14 cellular contexts compared by ENCODE assay signal in the genomic region with DNA sequence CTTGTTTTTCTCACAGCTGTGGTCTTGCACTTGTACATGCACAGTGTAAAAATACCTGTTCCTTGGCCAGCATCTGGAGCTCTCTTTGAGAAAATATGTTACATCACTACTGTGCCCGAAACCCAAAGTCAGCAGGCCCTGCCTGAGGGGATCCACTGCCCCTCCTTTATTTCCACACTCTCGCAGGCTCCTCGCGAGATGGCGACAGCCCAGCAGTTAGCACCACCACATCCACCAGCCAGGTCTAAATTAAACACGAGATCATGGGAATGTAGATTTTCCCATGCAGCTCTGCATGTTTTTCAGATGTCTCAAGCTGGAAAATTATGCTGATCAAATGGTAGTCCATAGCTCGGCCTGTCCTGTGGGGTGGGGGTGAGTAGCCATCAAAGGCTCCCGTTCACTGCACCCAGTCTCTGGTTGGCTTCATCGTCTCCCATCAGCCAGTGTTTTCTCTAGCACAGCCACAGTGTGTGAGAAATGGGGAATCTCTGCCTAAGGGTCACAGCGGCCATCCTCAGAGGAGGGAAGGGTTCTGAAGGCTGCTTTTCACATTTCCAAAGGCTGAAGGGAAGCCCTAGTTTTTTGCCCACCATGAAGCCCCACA. TPM values are rescaled to one million over a fixed set of nuclear protein-coding genes. Genes with fewer than 3 reads are reported as not detected.
DNase-seq lines count a peak whose midpoint lies in the region; TF ChIP-seq lines count a peak whose summit lies in the region.
"Had no signal": no experiment of that assay in that cellular context is flagged by ENCODE, and none has a peak within 500 bp of the region (broad histone marks: within the 10 kb centered on the region; RNA-seq: fewer than 3 reads in every experiment).

No MANE protein-coding gene starts in this region.

- peak overlapping the region; percentile 55; the same call in 1 of the 2 replicates for H3K4me2 ChIP-seq in OCI-LY7 (ENCODE audit: low read length)

- H3K4me3 Mint-ChIP-seq in endothelial cell (ENCODE audit: unreplicated experiment): peak overlapping the region; percentile 15
- no peak overlapping the region for H3K4me3 Mint-ChIP-seq in Calu3 (ENCODE audit: low read depth, unreplicated experiment)

- 53% methylated on average over 9 of the region's 10 CpGs for WGBS in suprapubic skin

- BruUV-seq in OCI-LY7 (replicated peaks; lab: Mats Ljungman, UMichigan) (no TSS peak), Calu3 (replicated peaks; lab: Mats Ljungman, UMichigan) (no TSS peak)

- H3K36me3 Mint-ChIP-seq in endothelial cell (ENCODE audit: low read depth, unreplicated experiment) (peaks cover 14% of the 10 kb centered on the region), Calu3 (ENCODE audit: insufficient read depth, unreplicated experiment) (peaks cover 5% of the 10 kb centered on the region)

- no peaks in the 10 kb centered on the region for H3K27me3 ChIP-seq in layer of hippocampus (ENCODE audit: control insufficient read depth, insufficient read depth, low read length)
- no peaks in the 10 kb centered on the region for H3K27me3 ChIP-seq in suprapubic skin

- H3K9me2 ChIP-seq in OCI-LY7 (ENCODE audit: insufficient read depth, low read length): no peaks in the 10 kb centered on the region

- TF ChIP-seq EP300 in suprapubic skin (IDR thresholded peaks at IDR 0.05): no peak

- H3K9me3 ChIP-seq in OCI-LY7 (ENCODE audit: low read length) (no peaks in the 10 kb centered on the region), suprapubic skin (no peaks in the 10 kb centered on the region)
- H3K9me3 ChIP-seq: BLaER1 treated with 17β-estradiol and CSF1 and Interleukin-3, amounts not matched to agents 10 nM and 100 nM had no signal

- peak; percentile 11 for DNase-seq in OCI-LY7 (ENCODE audit: low spot score)
- no peak for DNase-seq in endothelial cell (ENCODE audit: low spot score)
- DNase-seq in suprapubic skin (ENCODE audit: low spot score in 2 of 2): no peak
- no peak for DNase-seq in OCI-M2 (lab: John Stamatoyannopoulos, UW; ENCODE audit: unreplicated experiment)
- DNase-seq in Calu3: no peak
- DNase-seq: activated CD4-positive, alpha-beta T cell treated with anti-CD3 and anti-CD28 coated beads for 48 hours; activated gamma-delta T cell treated with Interleukin-2 at 50 U/mL for 16 hours; left colon; NCI-H1105; NCI-H774; stimulated activated CD4-positive, alpha-beta T cell treated with anti-CD3 and anti-CD28 coated beads, Interleukin-4, amount 100 ng/mL, for 1 hour had no signal

- peaks cover 6% of the 10 kb centered on the region; the same call in 1 of the 2 replicates for H3K79me2 ChIP-seq in OCI-LY7 (ENCODE audit: insufficient read depth, low read depth, low read length)

- H3K27ac ChIP-seq in OCI-LY7 (ENCODE audit: low read depth, low read length, poor library complexity, severe bottlenecking): no peak overlapping the region
- peak overlapping the region; percentile 69 for H3K27ac ChIP-seq in layer of hippocampus (ENCODE audit: low read depth, low read length)
- H3K27ac ChIP-seq in temporal lobe (ENCODE audit: low read depth, low read length): peak overlapping the region; percentile 89
- H3K27ac ChIP-seq in suprapubic skin: no peak overlapping the region
- H3K27ac ChIP-seq: BLaER1 treated with 17β-estradiol and CSF1 and Interleukin-3, amounts not matched to agents 10 nM and 100 nM had no signal

- H3K4me1 ChIP-seq in OCI-LY7 (ENCODE audit: insufficient read depth, low read length, poor library complexity, severe bottlenecking) (peaks cover 49% of the 10 kb centered on the region), suprapubic skin (peaks cover 60% of the 10 kb centered on the region)

- H3K9me3 Mint-ChIP-seq in endothelial cell (ENCODE audit: unreplicated experiment) (no peaks in the 10 kb centered on the region), Calu3 (ENCODE audit: low read depth, unreplicated experiment) (no peaks in the 10 kb centered on the region)

- intact Hi-C loops in OCI-LY7 (cut with micrococcal nuclease; ENCODE audit: unreplicated experiment) (loop anchor here (2.0 kb wide), 1 partner anchor 33 kb away; no protein-coding TSS in a partner anchor), Calu3 (cut with micrococcal nuclease; ENCODE audit: unreplicated experiment) (no loop called here)

- POLR2A ChIA-PET in OCI-LY7 (lab: Charles Lee): interaction anchor here (1.0 kb wide), 1 partner anchor 8 kb away, joined by 5 read pairs; no protein-coding TSS in a partner anchor

- no peak overlapping the region for H2AFZ ChIP-seq in OCI-LY7 (ENCODE audit: low read length)

- no peak for TF ChIP-seq CTCF in OCI-LY7 (conservative IDR thresholded peaks at IDR 0.05; ENCODE audit: low read length)
- no peak for TF ChIP-seq CTCF in endothelial cell (IDR thresholded peaks at IDR 0.05; ENCODE audit: unreplicated experiment)
- TF ChIP-seq CTCF in suprapubic skin (IDR thresholded peaks at IDR 0.05): no peak
- TF ChIP-seq CTCF in Calu3 (IDR thresholded peaks at IDR 0.05; ENCODE audit: unreplicated experiment): no peak

- H3K4me1 Mint-ChIP-seq in endothelial cell (ENCODE audit: unreplicated experiment): peaks cover 60% of the 10 kb centered on the region
- H3K4me1 Mint-ChIP-seq in Calu3 (ENCODE audit: low read depth, unreplicated experiment): peaks cover 10% of the 10 kb centered on the region

- TF ChIP-seq POLR2A in suprapubic skin (IDR thresholded peaks at IDR 0.05): no peak

- H3K27me3 Mint-ChIP-seq in endothelial cell (ENCODE audit: unreplicated experiment) (peaks cover 7% of the 10 kb centered on the region), Calu3 (ENCODE audit: unreplicated experiment) (no peaks in the 10 kb centered on the region)

- CTCF ChIA-PET in OCI-LY7 (lab: Charles Lee; ENCODE audit: unreplicated experiment) (no interaction called here), Calu3 (lab: Charles Lee) (no interaction called here)

- H3K36me3 ChIP-seq in OCI-LY7 (ENCODE audit: insufficient read depth, low read length) (no peaks in the 10 kb centered on the region), suprapubic skin (peaks cover 4% of the 10 kb centered on the region)
- H3K36me3 ChIP-seq: BLaER1 treated with 17β-estradiol and CSF1 and Interleukin-3, amounts not matched to agents 10 nM and 100 nM had no signal

- H3K27ac Mint-ChIP-seq in endothelial cell (ENCODE audit: unreplicated experiment) (no peak overlapping the region), Calu3 (ENCODE audit: unreplicated experiment) (no peak overlapping the region)

- H4K20me1 ChIP-seq in OCI-LY7 (ENCODE audit: insufficient read depth, low read length): no peaks in the 10 kb centered on the region

- H3K4me3 ChIP-seq in OCI-LY7 (ENCODE audit: low read depth, low read length, poor library complexity, severe bottlenecking) (no peak overlapping the region), suprapubic skin (no peak overlapping the region)
- H3K4me3 ChIP-seq: BLaER1 treated with 17β-estradiol and CSF1 and Interleukin-3, amounts not matched to agents 10 nM and 100 nM had no signal

RNA-seq across cellular contexts. Expression of a gene that starts 34.7 kb away (rescaled TPM):
- total RNA-seq in OCI-LY7 (2014; rRNA removed; shearing (Covaris generic)): 20.1 and 28.8 TPM in 2 replicates
- total RNA-seq in OCI-LY7 (2022) (20.4 and 25.0 TPM in 2 replicates), endothelial cell (ENCODE audit: unreplicated experiment) (74.5 TPM), temporal lobe (44.7 TPM), suprapubic skin (100 to 1,000 TPM in 3 of 4 donors, 10 to 100 TPM in 1; 95.9 to 276 (median 131) TPM), Calu3 (2022) (31.3 and 31.6 TPM in 2 replicates)

Comparison
In these comparisons a context has a peak if more than half of its experiments do, and no peak if none do; other contexts are left out.
1. H3K27ac ChIP-seq: peak in layer of hippocampus (single experiment) and temporal lobe (single experiment); none in OCI-LY7 (single experiment) and suprapubic skin (single experiment).